Comparison of ENCODE assay signal across 15 cellular contexts in genomic region chr16:58853830-58854229, GRCh38.
DNase-seq lines count a peak whose midpoint lies in the region; ATAC-seq and TF ChIP-seq lines count a peak whose summit lies in the region.
"Had no signal": no experiment of that assay in that cellular context is flagged by ENCODE, and none has a peak within 500 bp of the region (broad histone marks: within the 10 kb centered on the region; RNA-seq: fewer than 3 reads in every experiment).

No MANE protein-coding gene starts in this region.

- H3K27ac Mint-ChIP-seq in memory B cell, result peak overlapping the region; percentile 5

- in situ Hi-C loops in brain microvascular endothelial cell (cut with HindIII; ENCODE audit: low pct_ligation_motif_present, low sequenced_read_pairs), result no loop called here

- intact Hi-C loops in head of caudate nucleus (cut with DNase I), result no loop called here

- no peak overlapping the region for H3K27ac ChIP-seq in brain microvascular endothelial cell
- H3K27ac ChIP-seq: ascending aorta had no signal

- peak; percentile 10 for ATAC-seq in GM18870 (IDR thresholded peaks at IDR 0.05; ENCODE audit: unreplicated experiment)
- peak; percentile 5 for ATAC-seq in GM21447 (IDR thresholded peaks at IDR 0.05; ENCODE audit: unreplicated experiment)
- peak; percentile 4 for ATAC-seq in HG03066 (IDR thresholded peaks at IDR 0.05; ENCODE audit: low read depth, unreplicated experiment)
- no peak for ATAC-seq in memory B cell (ENCODE audit: low read depth)
- ATAC-seq: mucosa of descending colon had no signal

- H3K9me3 Mint-ChIP-seq in memory B cell, result peaks cover 3% of the 10 kb centered on the region

- no peaks in the 10 kb centered on the region for H3K27me3 ChIP-seq in brain microvascular endothelial cell (replicated peaks)
- H3K27me3 ChIP-seq: ascending aorta had no signal

- H3K4me3 ChIP-seq in brain microvascular endothelial cell (ENCODE audit: low read depth, low read length), result no peak overlapping the region
- H3K4me3 ChIP-seq: ascending aorta, mucosa of descending colon had no signal

- H3K36me3 ChIP-seq in brain microvascular endothelial cell (replicated peaks), result no peaks in the 10 kb centered on the region
- H3K36me3 ChIP-seq: ascending aorta had no signal

- DNase-seq in memory B cell (ENCODE audit: low spot score in 2 of 2) (no peak), brain microvascular endothelial cell (no peak), head of caudate nucleus (no peak), SKM-1 treated with dmso at 0.1 percent for 144 hours (lab: John Stamatoyannopoulos, UW; ENCODE audit: unreplicated experiment) (no peak)
- DNase-seq in activated effector memory CD4-positive, alpha-beta T cell treated with anti-CD3 and anti-CD28 coated beads, Interleukin-2, amount 50 U/mL, for 16 hours, result no peak
- DNase-seq: activated CD4-positive, alpha-beta T cell treated with anti-CD3 and anti-CD28 coated beads for 1 hour; activated naive CD4-positive, alpha-beta T cell; mucosa of descending colon; NCI-H1694; SHP77 treated with DMSO at 0.1 percent for 48 hours; stimulated activated CD4-positive, alpha-beta T cell treated with anti-CD3 and anti-CD28 coated beads, Interleukin-2, amount 100 ng/mL, for 48 hours had no signal

- H3K4me1 Mint-ChIP-seq in memory B cell, result peaks cover 4% of the 10 kb centered on the region

- no peak overlapping the region for H3K4me3 Mint-ChIP-seq in memory B cell

- TF ChIP-seq CTCF in brain microvascular endothelial cell (IDR thresholded peaks at IDR 0.05; ENCODE audit: low read depth, low read length, missing control alignments), result no peak

- H3K27me3 Mint-ChIP-seq in memory B cell, result no peaks in the 10 kb centered on the region

- H3K36me3 Mint-ChIP-seq in memory B cell, result no peaks in the 10 kb centered on the region
